2 cellular contexts compared by ENCODE assay signal in the genomic region with DNA sequence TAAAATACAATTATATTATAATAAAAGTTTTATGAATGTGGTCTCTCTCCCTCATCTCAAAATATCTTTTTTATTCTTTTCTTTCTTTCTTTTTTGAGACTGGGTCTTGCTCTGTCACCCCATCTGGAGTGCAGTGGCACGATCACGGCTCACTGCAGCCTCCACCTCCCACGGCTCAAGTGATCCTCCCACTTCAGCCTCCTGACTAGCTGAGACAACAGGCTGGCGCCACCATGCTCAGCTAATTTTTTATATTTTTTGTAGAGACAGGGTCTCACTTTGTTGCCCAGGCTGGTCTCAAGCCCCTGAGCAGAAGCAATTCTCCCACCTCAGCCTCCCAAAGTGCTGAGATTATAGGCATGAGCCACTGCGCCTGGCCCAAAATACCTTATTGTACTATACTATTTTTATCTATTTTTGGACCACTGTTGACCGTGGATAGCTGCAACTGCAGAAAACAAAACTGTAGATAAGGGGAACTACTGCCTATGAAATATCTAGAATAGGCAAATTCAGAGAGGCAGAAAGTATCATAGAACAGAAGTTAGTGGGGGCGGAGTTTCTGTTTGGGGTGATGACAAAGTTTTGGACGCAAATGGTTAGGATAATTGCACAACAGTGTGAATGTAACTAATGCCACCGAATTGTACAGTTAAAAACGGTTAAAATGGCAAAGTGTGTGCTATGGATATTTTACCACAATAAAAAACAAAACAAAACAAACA.
TF ChIP-seq lines count a peak whose summit lies in the region.

No MANE protein-coding gene starts in this region.

TF ChIP-seq in HepG2, 621 proteins besides CTCF, POLR2A, EP300 and RAD21:
- TF ChIP-seq, protein P1, sequence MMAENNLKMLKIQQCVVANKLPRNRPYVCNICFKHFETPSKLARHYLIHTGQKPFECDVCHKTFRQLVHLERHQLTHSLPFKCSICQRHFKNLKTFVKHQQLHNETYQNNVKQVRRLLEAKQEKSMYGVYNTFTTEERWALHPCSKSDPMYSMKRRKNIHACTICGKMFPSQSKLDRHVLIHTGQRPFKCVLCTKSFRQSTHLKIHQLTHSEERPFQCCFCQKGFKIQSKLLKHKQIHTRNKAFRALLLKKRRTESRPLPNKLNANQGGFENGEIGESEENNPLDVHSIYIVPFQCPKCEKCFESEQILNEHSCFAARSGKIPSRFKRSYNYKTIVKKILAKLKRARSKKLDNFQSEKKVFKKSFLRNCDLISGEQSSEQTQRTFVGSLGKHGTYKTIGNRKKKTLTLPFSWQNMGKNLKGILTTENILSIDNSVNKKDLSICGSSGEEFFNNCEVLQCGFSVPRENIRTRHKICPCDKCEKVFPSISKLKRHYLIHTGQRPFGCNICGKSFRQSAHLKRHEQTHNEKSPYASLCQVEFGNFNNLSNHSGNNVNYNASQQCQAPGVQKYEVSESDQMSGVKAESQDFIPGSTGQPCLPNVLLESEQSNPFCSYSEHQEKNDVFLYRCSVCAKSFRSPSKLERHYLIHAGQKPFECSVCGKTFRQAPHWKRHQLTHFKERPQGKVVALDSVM (CRISPR knock-in tag; IDR thresholded peaks at IDR 0.05) = no peak; the same call in 1 of the 2 replicates
- TF ChIP-seq, protein P2, sequence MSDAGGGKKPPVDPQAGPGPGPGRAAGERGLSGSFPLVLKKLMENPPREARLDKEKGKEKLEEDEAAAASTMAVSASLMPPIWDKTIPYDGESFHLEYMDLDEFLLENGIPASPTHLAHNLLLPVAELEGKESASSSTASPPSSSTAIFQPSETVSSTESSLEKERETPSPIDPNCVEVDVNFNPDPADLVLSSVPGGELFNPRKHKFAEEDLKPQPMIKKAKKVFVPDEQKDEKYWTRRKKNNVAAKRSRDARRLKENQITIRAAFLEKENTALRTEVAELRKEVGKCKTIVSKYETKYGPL (CRISPR knock-in tag; IDR thresholded peaks at IDR 0.05) = no peak
- TF ChIP-seq ZNF121 (CRISPR knock-in tag; IDR thresholded peaks at IDR 0.05) (no peak), ZNF589 (CRISPR knock-in tag; conservative IDR thresholded peaks at IDR 0.05) (no peak), ZMYM2 (CRISPR knock-in tag; IDR thresholded peaks at IDR 0.05) (no peak), ZNF263 (CRISPR knock-in tag; IDR thresholded peaks at IDR 0.05) (no peak), ZNF558 (CRISPR knock-in tag; IDR thresholded peaks at IDR 0.05; ENCODE audit: borderline replicate concordance) (no peak), ZNF768 (CRISPR knock-in tag; IDR thresholded peaks at IDR 0.05) (no peak), ZBTB3 (CRISPR knock-in tag; IDR thresholded peaks at IDR 0.05; ENCODE audit: borderline replicate concordance, low read depth) (no peak), ZBTB20 (CRISPR knock-in tag; IDR thresholded peaks at IDR 0.05; ENCODE audit: borderline replicate concordance, low read depth) (no peak), KLF6 (CRISPR knock-in tag; IDR thresholded peaks at IDR 0.05) (no peak), ZNF510 (CRISPR knock-in tag; IDR thresholded peaks at IDR 0.05; ENCODE audit: low read depth) (no peak), HNF4A (CRISPR knock-in tag; IDR thresholded peaks at IDR 0.05) (no peak), REL (CRISPR knock-in tag; conservative IDR thresholded peaks at IDR 0.05) (no peak), ZNF652 (CRISPR knock-in tag; IDR thresholded peaks at IDR 0.05; ENCODE audit: borderline replicate concordance, low read depth) (no peak)
- TF ChIP-seq, protein P3, sequence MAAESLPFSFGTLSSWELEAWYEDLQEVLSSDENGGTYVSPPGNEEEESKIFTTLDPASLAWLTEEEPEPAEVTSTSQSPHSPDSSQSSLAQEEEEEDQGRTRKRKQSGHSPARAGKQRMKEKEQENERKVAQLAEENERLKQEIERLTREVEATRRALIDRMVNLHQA (CRISPR knock-in tag; IDR thresholded peaks at IDR 0.05) = no peak
- TF ChIP-seq, protein P4, sequence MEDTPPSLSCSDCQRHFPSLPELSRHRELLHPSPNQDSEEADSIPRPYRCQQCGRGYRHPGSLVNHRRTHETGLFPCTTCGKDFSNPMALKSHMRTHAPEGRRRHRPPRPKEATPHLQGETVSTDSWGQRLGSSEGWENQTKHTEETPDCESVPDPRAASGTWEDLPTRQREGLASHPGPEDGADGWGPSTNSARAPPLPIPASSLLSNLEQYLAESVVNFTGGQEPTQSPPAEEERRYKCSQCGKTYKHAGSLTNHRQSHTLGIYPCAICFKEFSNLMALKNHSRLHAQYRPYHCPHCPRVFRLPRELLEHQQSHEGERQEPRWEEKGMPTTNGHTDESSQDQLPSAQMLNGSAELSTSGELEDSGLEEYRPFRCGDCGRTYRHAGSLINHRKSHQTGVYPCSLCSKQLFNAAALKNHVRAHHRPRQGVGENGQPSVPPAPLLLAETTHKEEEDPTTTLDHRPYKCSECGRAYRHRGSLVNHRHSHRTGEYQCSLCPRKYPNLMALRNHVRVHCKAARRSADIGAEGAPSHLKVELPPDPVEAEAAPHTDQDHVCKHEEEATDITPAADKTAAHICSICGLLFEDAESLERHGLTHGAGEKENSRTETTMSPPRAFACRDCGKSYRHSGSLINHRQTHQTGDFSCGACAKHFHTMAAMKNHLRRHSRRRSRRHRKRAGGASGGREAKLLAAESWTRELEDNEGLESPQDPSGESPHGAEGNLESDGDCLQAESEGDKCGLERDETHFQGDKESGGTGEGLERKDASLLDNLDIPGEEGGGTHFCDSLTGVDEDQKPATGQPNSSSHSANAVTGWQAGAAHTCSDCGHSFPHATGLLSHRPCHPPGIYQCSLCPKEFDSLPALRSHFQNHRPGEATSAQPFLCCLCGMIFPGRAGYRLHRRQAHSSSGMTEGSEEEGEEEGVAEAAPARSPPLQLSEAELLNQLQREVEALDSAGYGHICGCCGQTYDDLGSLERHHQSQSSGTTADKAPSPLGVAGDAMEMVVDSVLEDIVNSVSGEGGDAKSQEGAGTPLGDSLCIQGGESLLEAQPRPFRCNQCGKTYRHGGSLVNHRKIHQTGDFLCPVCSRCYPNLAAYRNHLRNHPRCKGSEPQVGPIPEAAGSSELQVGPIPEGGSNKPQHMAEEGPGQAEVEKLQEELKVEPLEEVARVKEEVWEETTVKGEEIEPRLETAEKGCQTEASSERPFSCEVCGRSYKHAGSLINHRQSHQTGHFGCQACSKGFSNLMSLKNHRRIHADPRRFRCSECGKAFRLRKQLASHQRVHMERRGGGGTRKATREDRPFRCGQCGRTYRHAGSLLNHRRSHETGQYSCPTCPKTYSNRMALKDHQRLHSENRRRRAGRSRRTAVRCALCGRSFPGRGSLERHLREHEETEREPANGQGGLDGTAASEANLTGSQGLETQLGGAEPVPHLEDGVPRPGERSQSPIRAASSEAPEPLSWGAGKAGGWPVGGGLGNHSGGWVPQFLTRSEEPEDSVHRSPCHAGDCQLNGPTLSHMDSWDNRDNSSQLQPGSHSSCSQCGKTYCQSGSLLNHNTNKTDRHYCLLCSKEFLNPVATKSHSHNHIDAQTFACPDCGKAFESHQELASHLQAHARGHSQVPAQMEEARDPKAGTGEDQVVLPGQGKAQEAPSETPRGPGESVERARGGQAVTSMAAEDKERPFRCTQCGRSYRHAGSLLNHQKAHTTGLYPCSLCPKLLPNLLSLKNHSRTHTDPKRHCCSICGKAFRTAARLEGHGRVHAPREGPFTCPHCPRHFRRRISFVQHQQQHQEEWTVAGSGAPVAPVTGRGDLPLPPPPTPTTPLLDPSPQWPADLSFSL (CRISPR knock-in tag; IDR thresholded peaks at IDR 0.05) = no peak

TF ChIP-seq in SK-N-SH treated with all-trans-retinoic acid at 6 μM for 48 hours, 23 proteins besides CTCF, POLR2A, EP300 and RAD21:
- TF ChIP-seq, protein P5, sequence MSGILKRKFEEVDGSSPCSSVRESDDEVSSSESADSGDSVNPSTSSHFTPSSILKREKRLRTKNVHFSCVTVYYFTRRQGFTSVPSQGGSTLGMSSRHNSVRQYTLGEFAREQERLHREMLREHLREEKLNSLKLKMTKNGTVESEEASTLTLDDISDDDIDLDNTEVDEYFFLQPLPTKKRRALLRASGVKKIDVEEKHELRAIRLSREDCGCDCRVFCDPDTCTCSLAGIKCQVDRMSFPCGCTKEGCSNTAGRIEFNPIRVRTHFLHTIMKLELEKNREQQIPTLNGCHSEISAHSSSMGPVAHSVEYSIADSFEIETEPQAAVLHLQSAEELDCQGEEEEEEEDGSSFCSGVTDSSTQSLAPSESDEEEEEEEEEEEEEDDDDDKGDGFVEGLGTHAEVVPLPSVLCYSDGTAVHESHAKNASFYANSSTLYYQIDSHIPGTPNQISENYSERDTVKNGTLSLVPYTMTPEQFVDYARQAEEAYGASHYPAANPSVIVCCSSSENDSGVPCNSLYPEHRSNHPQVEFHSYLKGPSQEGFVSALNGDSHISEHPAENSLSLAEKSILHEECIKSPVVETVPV (CRISPR knock-in tag; IDR thresholded peaks at IDR 0.05) = no peak
- TF ChIP-seq TOX (CRISPR knock-in tag; IDR thresholded peaks at IDR 0.05; ENCODE audit: borderline replicate concordance) = no peak
- no peak for TF ChIP-seq ZNF70 (CRISPR knock-in tag; IDR thresholded peaks at IDR 0.05)
- TF ChIP-seq ZFP30 (CRISPR knock-in tag; IDR thresholded peaks at IDR 0.05) = no peak
- no peak for TF ChIP-seq ISL1 (CRISPR knock-in tag; IDR thresholded peaks at IDR 0.05)
- no peak for TF ChIP-seq ESRRG (CRISPR knock-in tag; IDR thresholded peaks at IDR 0.05)
- no peak for TF ChIP-seq ZNF8 (CRISPR knock-in tag; IDR thresholded peaks at IDR 0.05)
- TF ChIP-seq ZNF565 (CRISPR knock-in tag; conservative IDR thresholded peaks at IDR 0.05; ENCODE audit: low read depth) = no peak
- TF ChIP-seq RARB (CRISPR knock-in tag; IDR thresholded peaks at IDR 0.05) = no peak
- no peak for TF ChIP-seq OSR1 (CRISPR knock-in tag; IDR thresholded peaks at IDR 0.05)
- no peak for TF ChIP-seq SNAI2 (CRISPR knock-in tag; IDR thresholded peaks at IDR 0.05)
- no peak for TF ChIP-seq GLIS3 (CRISPR knock-in tag; IDR thresholded peaks at IDR 0.05)
- no peak for TF ChIP-seq BACH2 (CRISPR knock-in tag; IDR thresholded peaks at IDR 0.05; ENCODE audit: borderline replicate concordance)
- TF ChIP-seq ZFP3 (CRISPR knock-in tag; IDR thresholded peaks at IDR 0.05) = no peak
TF ChIP-seq in SK-N-SH treated with all-trans-retinoic acid at 6 μM for 48 hours: peak in this region for 0.
